ENCODE assay signal across 9 cellular contexts in genomic region chr19:18373407-18373891, GRCh38. TPM values are rescaled to one million over a fixed set of nuclear protein-coding genes. Genes with fewer than 3 reads are reported as not detected.
DNase-seq lines count a peak whose midpoint lies in the region; ATAC-seq, FAIRE-seq and TF ChIP-seq lines count a peak whose summit lies in the region.
"Had no signal": no experiment of that assay in that cellular context is flagged by ENCODE, and none has a peak within 500 bp of the region (broad histone marks: within the 10 kb centered on the region; RNA-seq: fewer than 3 reads in every experiment).

No MANE protein-coding gene starts in this region.

- no peak for FAIRE-seq in urothelium cell line (lab: Jason Lieb, UNC)

- in situ Hi-C loops in GM13976 (cut with MboI; ENCODE audit: low sequenced_read_pairs, unreplicated experiment): no loop called here

- no peak overlapping the region for H3K4me3 Mint-ChIP-seq in dendritic cell treated with granulocyte-macrophage colony-stimulating factor and Interleukin-4, amounts not matched to agents 40 ng/mL and 50 ng/mL, for 4 days
- H3K4me3 Mint-ChIP-seq in CD4-positive, alpha-beta T cell: no peak overlapping the region

- CTCF ChIA-PET in AG04450 (lab: Charles Lee): interaction anchor here (0.6 kb wide), 1 partner anchor 46 kb away, joined by 3 read pairs; no protein-coding TSS in a partner anchor
- CTCF ChIA-PET in CD4-positive, alpha-beta T cell (lab: Charles Lee): no interaction called here

- no peaks in the 10 kb centered on the region for H3K36me3 ChIP-seq in neutrophil

- H3K27me3 Mint-ChIP-seq in dendritic cell treated with granulocyte-macrophage colony-stimulating factor and Interleukin-4, amounts not matched to agents 40 ng/mL and 50 ng/mL, for 4 days: peaks cover 2% of the 10 kb centered on the region
- H3K27me3 Mint-ChIP-seq in CD4-positive, alpha-beta T cell: peaks cover 8% of the 10 kb centered on the region

- H3K27ac ChIP-seq in AG04450 (ENCODE audit: low read depth, low read length): peak overlapping the region; percentile 96
- peak overlapping the region; percentile 95 for H3K27ac ChIP-seq in neutrophil
- no peak overlapping the region for H3K27ac ChIP-seq in CD4-positive, alpha-beta T cell (ENCODE audit: low read depth, low read length)

- no peak for TF ChIP-seq CTCF in AG04450 (IDR thresholded peaks at IDR 0.05; ENCODE audit: low read depth, low read length)
- TF ChIP-seq CTCF in neutrophil (IDR thresholded peaks at IDR 0.05): no peak
- no peak for TF ChIP-seq CTCF in GM13976 (IDR thresholded peaks at IDR 0.05; ENCODE audit: borderline replicate concordance, control extremely low read depth, extremely low read depth, insufficient read depth, missing control alignments)
- no peak for TF ChIP-seq CTCF in CD4-positive, alpha-beta T cell (IDR thresholded peaks at IDR 0.05)

- H3K9me3 ChIP-seq in AG04450 (ENCODE audit: control insufficient read depth, insufficient read depth, low read length) (no peaks in the 10 kb centered on the region; the same call in 1 of the 2 replicates), neutrophil (no peaks in the 10 kb centered on the region)
- no peaks in the 10 kb centered on the region for H3K9me3 ChIP-seq in CD4-positive, alpha-beta T cell (ENCODE audit: control insufficient read depth, low read length)

- no peaks in the 10 kb centered on the region for H3K9me3 Mint-ChIP-seq in dendritic cell treated with granulocyte-macrophage colony-stimulating factor and Interleukin-4, amounts not matched to agents 40 ng/mL and 50 ng/mL, for 4 days
- no peaks in the 10 kb centered on the region for H3K9me3 Mint-ChIP-seq in CD4-positive, alpha-beta T cell

- POLR2A ChIA-PET in AG04450 (lab: Yijun Ruan, JAX): no interaction called here
- POLR2A ChIA-PET in CD4-positive, alpha-beta T cell (lab: Charles Lee): no interaction called here

- DNase-seq in AG04450 (ENCODE audit: low read depth, low spot score) (no peak), OCI-M1 (lab: John Stamatoyannopoulos, UW) (peak; percentile 55), GM13976 (ENCODE audit: low spot score) (no peak), urothelium cell line (ENCODE audit: low spot score) (no peak), NCI-H2196 (lab: John Stamatoyannopoulos, UW; ENCODE audit: unreplicated experiment) (no peak)
- DNase-seq in CD4-positive, alpha-beta T cell: no peak

- intact Hi-C loops in dendritic cell treated with granulocyte-macrophage colony-stimulating factor and Interleukin-4, amounts not matched to agents 40 ng/mL and 50 ng/mL, for 4 days (cut with micrococcal nuclease): no loop called here
- intact Hi-C loops in CD4-positive, alpha-beta T cell (cut with DNase I, micrococcal nuclease): no loop called here

- peaks cover 15% of the 10 kb centered on the region for H3K36me3 Mint-ChIP-seq in dendritic cell treated with granulocyte-macrophage colony-stimulating factor and Interleukin-4, amounts not matched to agents 40 ng/mL and 50 ng/mL, for 4 days (ENCODE audit: low read depth)
- no peaks in the 10 kb centered on the region for H3K36me3 Mint-ChIP-seq in CD4-positive, alpha-beta T cell (ENCODE audit: low read depth)

- no peak for ATAC-seq in CD4-positive, alpha-beta T cell (ENCODE audit: poor library complexity)

- peaks cover 39% of the 10 kb centered on the region for H3K4me1 Mint-ChIP-seq in dendritic cell treated with granulocyte-macrophage colony-stimulating factor and Interleukin-4, amounts not matched to agents 40 ng/mL and 50 ng/mL, for 4 days (ENCODE audit: low read depth)
- peaks cover 6% of the 10 kb centered on the region for H3K4me1 Mint-ChIP-seq in CD4-positive, alpha-beta T cell (ENCODE audit: low read depth)

- peak overlapping the region; percentile 74 for H3K27ac Mint-ChIP-seq in dendritic cell treated with granulocyte-macrophage colony-stimulating factor and Interleukin-4, amounts not matched to agents 40 ng/mL and 50 ng/mL, for 4 days
- no peak overlapping the region for H3K27ac Mint-ChIP-seq in CD4-positive, alpha-beta T cell

- no peak overlapping the region for H3K4me3 ChIP-seq in AG04450 (ENCODE audit: low read depth, low read length)
- H3K4me3 ChIP-seq in neutrophil (ENCODE audit: low read depth in 1 of 2, low read length in 1 of 2): peak overlapping the region; percentile 36 to 43

- H3K27me3 ChIP-seq in AG04450 (ENCODE audit: control insufficient read depth, insufficient read depth, low read length) (no peaks in the 10 kb centered on the region), neutrophil (no peaks in the 10 kb centered on the region)
- H3K27me3 ChIP-seq in CD4-positive, alpha-beta T cell (ENCODE audit: control insufficient read depth, insufficient read depth, low read length): no peaks in the 10 kb centered on the region

- peaks cover 23 to 25% of the 10 kb centered on the region in 2 experiments for H3K4me1 ChIP-seq in neutrophil (ENCODE audit: control insufficient read depth in 1 of 2, insufficient read depth in 1 of 2, low read depth in 1 of 2, low read length in 1 of 2)

RNA-seq across cellular contexts. Expression of gene GDF15, which starts 12.5 kb away (rescaled TPM):
- 25.0 and 35.9 TPM in 2 replicates for polyA plus RNA-seq in AG04450 (2011; rRNA removed)
- polyA minus RNA-seq in AG04450 (2011; rRNA and poly(A)+ RNA removed): 9.5 and 14.5 TPM in 2 replicates
- total RNA-seq in CD4-positive, alpha-beta T cell: not detected
- total RNA-seq: mononuclear cell had no signal

RNA-seq across cellular contexts. Expression of gene LRRC25, which starts 24.0 kb away (rescaled TPM):
- polyA plus RNA-seq in AG04450 (2011; rRNA removed): 0.12 and 0.32 TPM in 2 replicates
- polyA minus RNA-seq in AG04450 (2011; rRNA and poly(A)+ RNA removed): 0.17 and 0.60 TPM in 2 replicates
- total RNA-seq in CD4-positive, alpha-beta T cell: under 1 TPM; 0.82 to 0.92 TPM

RNA-seq across cellular contexts. Expression of gene PGPEP1, which starts 33.1 kb away (rescaled TPM):
- 22.0 and 29.1 TPM in 2 replicates for polyA plus RNA-seq in AG04450 (2011; rRNA removed)
- 78.8 and 120 TPM in 2 replicates for polyA minus RNA-seq in AG04450 (2011; rRNA and poly(A)+ RNA removed)
- 10 to 100 TPM; 24.4 to 25.9 TPM for total RNA-seq in CD4-positive, alpha-beta T cell

RNA-seq across cellular contexts. Expression of gene SSBP4, which starts 45.7 kb away (rescaled TPM):
- polyA plus RNA-seq in AG04450 (2011; rRNA removed): 9.4 and 12.6 TPM in 2 replicates
- polyA minus RNA-seq in AG04450 (2011; rRNA and poly(A)+ RNA removed): 18.0 and 18.5 TPM in 2 replicates
- 10 to 100 TPM; 44.0 to 50.9 TPM for total RNA-seq in CD4-positive, alpha-beta T cell

RNA-seq across cellular contexts. Expression of gene LSM4, which starts 50.6 kb away (rescaled TPM):
- 58.6 and 69.3 TPM in 2 replicates for polyA plus RNA-seq in AG04450 (2011; rRNA removed)
- 22.1 and 25.7 TPM in 2 replicates for polyA minus RNA-seq in AG04450 (2011; rRNA and poly(A)+ RNA removed)
- 10 to 100 TPM; 40.2 to 47.4 TPM for total RNA-seq in CD4-positive, alpha-beta T cell
